In genomic region chr16:58847902-58848661, GRCh38 we compare ENCODE assay signal across 31 cellular contexts.
DNase-seq lines count a peak whose midpoint lies in the region; ATAC-seq and TF ChIP-seq lines count a peak whose summit lies in the region.
"Had no signal": no experiment of that assay in that cellular context is flagged by ENCODE, and none has a peak within 500 bp of the region (broad histone marks: within the 10 kb centered on the region; RNA-seq: fewer than 3 reads in every experiment).

No MANE protein-coding gene starts in this region.

- no peak overlapping the region for H4K8ac ChIP-seq in H9 (replicated peaks; ENCODE audit: insufficient read length, low read depth, low read length)

- no peaks in the 10 kb centered on the region for H3K9me3 ChIP-seq in right lobe of liver
- no peaks in the 10 kb centered on the region for H3K9me3 ChIP-seq in H9 (ENCODE audit: control insufficient read depth, low read depth, low read length)
- H3K9me3 ChIP-seq in sigmoid colon, result no peaks in the 10 kb centered on the region
- H3K9me3 ChIP-seq: BE2C, colonic mucosa, HAP-1, left lung, right atrium auricular region, stomach, uterus had no signal

- H2AFZ ChIP-seq in H9 (ENCODE audit: low read length), result no peak overlapping the region
- H2AFZ ChIP-seq: neural progenitor cell had no signal

- no peak overlapping the region for H3K23ac ChIP-seq in H9 (ENCODE audit: insufficient read length, low read depth, low read length)

- H2BK5ac ChIP-seq in H9 (ENCODE audit: insufficient read length, low read length), result no peak overlapping the region

- H3K9me3 Mint-ChIP-seq in WTC11 (peaks cover 7% of the 10 kb centered on the region), H9 (peaks cover 9 to 12% of the 10 kb centered on the region in 2 experiments)
- H3K9me3 Mint-ChIP-seq: activated naive CD8-positive, alpha-beta T cell treated with anti-CD3 and anti-CD28 coated beads, Interleukin-2, amount 50 U/mL, for 24 hours; activated T-cell treated with anti-CD3 and anti-CD28 coated beads, Interleukin-2, amount 50 U/mL, for 4 hours; immature natural killer cell had no signal

- peaks cover 0 to 12% (median 1%) of the 10 kb centered on the region in 4 donors for H3K4me1 ChIP-seq in right lobe of liver
- peaks cover 2% of the 10 kb centered on the region; the same call in 1 of the 2 replicates for H3K4me1 ChIP-seq in H9 (ENCODE audit: insufficient read depth, low read length)
- H3K4me1 ChIP-seq in sigmoid colon, result peaks cover 0 to 7% (median 0%) of the 10 kb centered on the region in 4 donors
- H3K4me1 ChIP-seq: BE2C, colonic mucosa, left lung, right atrium auricular region, stomach, uterus had no signal

- H3K27ac Mint-ChIP-seq in WTC11, result no peak overlapping the region
- H3K27ac Mint-ChIP-seq in H9, result no peak overlapping the region
- H3K27ac Mint-ChIP-seq: activated naive CD8-positive, alpha-beta T cell treated with anti-CD3 and anti-CD28 coated beads, Interleukin-2, amount 50 U/mL, for 24 hours; CD8-positive, alpha-beta memory T cell; immature natural killer cell; neural progenitor cell had no signal

- H3K27me3 Mint-ChIP-seq in WTC11 (ENCODE audit: low read depth) (no peaks in the 10 kb centered on the region), H9 (ENCODE audit: low read depth) (no peaks in the 10 kb centered on the region)
- H3K27me3 Mint-ChIP-seq: activated naive CD8-positive, alpha-beta T cell treated with anti-CD3 and anti-CD28 coated beads, Interleukin-2, amount 50 U/mL, for 24 hours had no signal

- H2BK12ac ChIP-seq in H9 (ENCODE audit: insufficient read length, low read depth, low read length), result no peak overlapping the region

- H3K27ac ChIP-seq in right lobe of liver, result peak overlapping the region in 2 of 3 donors; percentile 33 to 61
- H3K27ac ChIP-seq in H9 (ENCODE audit: insufficient read length, low read depth, low read length), result no peak overlapping the region
- H3K27ac ChIP-seq in sigmoid colon, result no peak overlapping the region
- H3K27ac ChIP-seq: colonic mucosa, epithelial cell of prostate, left lung, neural progenitor cell, right atrium auricular region, stomach, uterus, WERI-Rb-1 had no signal

- H3K4me3 ChIP-seq in NB4 (ENCODE audit: low read depth, low read length) (no peak overlapping the region), right lobe of liver (no peak overlapping the region), sigmoid colon (no peak overlapping the region)
- H3K4me3 ChIP-seq: colonic mucosa, HAP-1, left lung, neural progenitor cell, right atrium auricular region, stomach, uterus had no signal

- no peak for TF ChIP-seq POLR2A in NB4 (IDR thresholded peaks at IDR 0.05; ENCODE audit: extremely low read depth, insufficient read length)
- no peak for TF ChIP-seq POLR2A in right lobe of liver (IDR thresholded peaks at IDR 0.05)
- TF ChIP-seq POLR2A in sigmoid colon (IDR thresholded peaks at IDR 0.05), result no peak

- H4K91ac ChIP-seq in H9 (ENCODE audit: insufficient read length, low read depth, low read length), result no peak overlapping the region

- ATAC-seq in WTC11 (peak; percentile 60), right lobe of liver (peak; percentile 81 to 91 (median 84)), HG03196 (IDR thresholded peaks at IDR 0.05; ENCODE audit: unreplicated experiment) (no peak)
- ATAC-seq: activated naive CD8-positive, alpha-beta T cell treated with anti-CD3 and anti-CD28 coated beads, Interleukin-2, amount 50 U/mL, for 24 hours; activated T-cell treated with anti-CD3 and anti-CD28 coated beads, Interleukin-2, amount 50 U/mL, for 4 hours; left lung had no signal

- no peak overlapping the region for H3T11ph ChIP-seq in H9 (ENCODE audit: low read length)

- H3K79me2 ChIP-seq in H9 (ENCODE audit: insufficient read depth, low read length), result no peaks in the 10 kb centered on the region

- no peaks in the 10 kb centered on the region for H3K23me2 ChIP-seq in H9 (ENCODE audit: insufficient read length, low read depth, low read length, poor library complexity, severe bottlenecking)

- H4K5ac ChIP-seq in H9 (ENCODE audit: insufficient read length, low read depth, low read length), result no peak overlapping the region

- intact Hi-C loops in right lobe of liver (cut with DNase I) (no loop called here), sigmoid colon (cut with DNase I) (no loop called here)

- H3K18ac ChIP-seq in H9 (ENCODE audit: insufficient read length, low read depth, low read length), result no peak overlapping the region

- H3K4me3 Mint-ChIP-seq in WTC11 (no peak overlapping the region), H9 (no peak overlapping the region)
- H3K4me3 Mint-ChIP-seq: activated naive CD8-positive, alpha-beta T cell treated with anti-CD3 and anti-CD28 coated beads, Interleukin-2, amount 50 U/mL, for 24 hours; activated T-cell treated with anti-CD3 and anti-CD28 coated beads, Interleukin-2, amount 50 U/mL, for 4 hours; CD8-positive, alpha-beta memory T cell; immature natural killer cell; neural progenitor cell had no signal

- DNase-seq in EH (ENCODE audit: low read depth) (peak; percentile 11), NB4 (ENCODE audit: low read depth) (peak; percentile 17), WTC11 (ENCODE audit: low spot score) (no peak), right lobe of liver (peak in 1 of 3 donors; percentile 47), H9 (no peak), NCI-H446 treated with DMSO at 0.1 percent for 48 hours (lab: John Stamatoyannopoulos, UW) (no peak), sigmoid colon (no peak)
- DNase-seq: activated CD4-positive, alpha-beta T cell treated with anti-CD3 and anti-CD28 coated beads for 48 hours; activated naive CD4-positive, alpha-beta T cell; activated naive CD8-positive, alpha-beta T cell treated with anti-CD3 and anti-CD28 coated beads, Interleukin-2, amount 50 U/mL, for 24 hours; activated T-cell treated with anti-CD3 and anti-CD28 coated beads, Interleukin-2, amount 50 U/mL, for 4 hours; BE2C; CD8-positive, alpha-beta memory T cell; colonic mucosa; effector CD4-positive, alpha-beta T cell; immature natural killer cell; Kasumi-1; left lung; NCI-H1092 treated with DMSO at 0.1 percent for 48 hours; NCI-H187; NCI-H524 treated with DMSO at 0.1 percent for 48 hours; NK-92 treated with Interleukin-12 subunit alpha and Interleukin-12 subunit beta, amount 100 ng/mL, for 24 hours; stomach; T1000; uterus; WERI-Rb-1 had no signal

- WGBS in right lobe of liver (ENCODE audit: insufficient coverage, low coverage, low lambda C conversion rate, missing lambda C conversion rate), result 21% methylated on average over 4 of the region's 4 CpGs
- no CpG with 5 or more reads among the region's 4 CpGs for WGBS in H9 (ENCODE audit: extremely low coverage, insufficient read length, low lambda C conversion rate)
- WGBS in sigmoid colon, 2 donors, result 62 to 76% methylated on average over 4 of the region's 4 CpGs

- no peak overlapping the region for H2AK5ac ChIP-seq in H9 (ENCODE audit: insufficient read length, low read length)

- H3K27me3 ChIP-seq in right lobe of liver, result no peaks in the 10 kb centered on the region
- no peaks in the 10 kb centered on the region for H3K27me3 ChIP-seq in H9 (ENCODE audit: insufficient read depth, low read length)
- no peaks in the 10 kb centered on the region for H3K27me3 ChIP-seq in sigmoid colon
- H3K27me3 ChIP-seq: BE2C, colonic mucosa, left lung, neural progenitor cell, right atrium auricular region, stomach, uterus had no signal

- no peak overlapping the region for H3K4me2 ChIP-seq in H9 (ENCODE audit: insufficient read depth, insufficient read length, low read length)
- H3K4me2 ChIP-seq: neural progenitor cell had no signal

- H2BK20ac ChIP-seq in H9 (ENCODE audit: low read depth, low read length, poor library complexity, severe bottlenecking), result no peak overlapping the region

- POLR2A ChIA-PET in WTC11 (lab: Charles Lee), result no interaction called here

- H3K4me1 Mint-ChIP-seq in WTC11, result peaks cover 11% of the 10 kb centered on the region
- peaks cover 15 to 22% of the 10 kb centered on the region in 2 experiments for H3K4me1 Mint-ChIP-seq in H9
- H3K4me1 Mint-ChIP-seq: activated naive CD8-positive, alpha-beta T cell treated with anti-CD3 and anti-CD28 coated beads, Interleukin-2, amount 50 U/mL, for 24 hours; CD8-positive, alpha-beta memory T cell had no signal

- H3K14ac ChIP-seq in H9 (ENCODE audit: insufficient read depth, low read length), result no peak overlapping the region

- CTCF ChIA-PET in WTC11 (lab: Charles Lee), result no interaction called here

- no peak overlapping the region; the same call in 1 of the 2 replicates for H2BK15ac ChIP-seq in H9 (ENCODE audit: low read depth, low read length)

- no peak for TF ChIP-seq CTCF in NB4 (IDR thresholded peaks at IDR 0.05; ENCODE audit: low read depth, low read length)
- no peak for TF ChIP-seq CTCF in WTC11 (IDR thresholded peaks at IDR 0.05)
- TF ChIP-seq CTCF in right lobe of liver (IDR thresholded peaks at IDR 0.05), result no peak
- TF ChIP-seq CTCF in H9 (conservative IDR thresholded peaks at IDR 0.05), result no peak
- TF ChIP-seq CTCF in sigmoid colon (IDR thresholded peaks at IDR 0.05), result no peak

- H3K9ac ChIP-seq in H9 (ENCODE audit: extremely low read depth, insufficient read length, low read length), result no peak overlapping the region
- H3K9ac ChIP-seq: neural progenitor cell had no signal

- H3K4ac ChIP-seq in H9 (ENCODE audit: low read depth, low read length), result no peak overlapping the region

- H2BK120ac ChIP-seq in H9 (ENCODE audit: low read depth, low read length, poor library complexity, severe bottlenecking), result no peak overlapping the region

- H3K36me3 ChIP-seq in right lobe of liver (no peaks in the 10 kb centered on the region), sigmoid colon (no peaks in the 10 kb centered on the region)
- H3K36me3 ChIP-seq: BE2C, colonic mucosa, HAP-1, left lung, neural progenitor cell, right atrium auricular region, stomach, uterus, WERI-Rb-1 had no signal

- H3K56ac ChIP-seq in H9 (ENCODE audit: insufficient read length, low read depth, low read length), result no peak overlapping the region

- H3K79me1 ChIP-seq in H9 (ENCODE audit: insufficient read depth, low read depth, low read length, poor library complexity, severe bottlenecking), result no peaks in the 10 kb centered on the region

- no peaks in the 10 kb centered on the region for H4K20me1 ChIP-seq in H9 (ENCODE audit: control insufficient read depth, insufficient read depth, insufficient read length)

- H3K36me3 Mint-ChIP-seq in WTC11 (peaks cover 11% of the 10 kb centered on the region), H9 (ENCODE audit: insufficient read depth in 1 of 3, low read depth in 3 of 3) (peaks cover 6 to 12% (median 10%) of the 10 kb centered on the region in 3 experiments; a peak in 6 of 7 replicates)
- H3K36me3 Mint-ChIP-seq: CD8-positive, alpha-beta memory T cell; immature natural killer cell had no signal

- no peak for TF ChIP-seq EP300 in sigmoid colon (IDR thresholded peaks at IDR 0.05)

TF ChIP-seq in WTC11, 78 proteins besides CTCF, POLR2A, EP300 and RAD21 (continues in another document):
- TF ChIP-seq, protein P1, sequence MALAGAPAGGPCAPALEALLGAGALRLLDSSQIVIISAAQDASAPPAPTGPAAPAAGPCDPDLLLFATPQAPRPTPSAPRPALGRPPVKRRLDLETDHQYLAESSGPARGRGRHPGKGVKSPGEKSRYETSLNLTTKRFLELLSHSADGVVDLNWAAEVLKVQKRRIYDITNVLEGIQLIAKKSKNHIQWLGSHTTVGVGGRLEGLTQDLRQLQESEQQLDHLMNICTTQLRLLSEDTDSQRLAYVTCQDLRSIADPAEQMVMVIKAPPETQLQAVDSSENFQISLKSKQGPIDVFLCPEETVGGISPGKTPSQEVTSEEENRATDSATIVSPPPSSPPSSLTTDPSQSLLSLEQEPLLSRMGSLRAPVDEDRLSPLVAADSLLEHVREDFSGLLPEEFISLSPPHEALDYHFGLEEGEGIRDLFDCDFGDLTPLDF (CRISPR knock-in tag; IDR thresholded peaks at IDR 0.05), result no peak

Comparison
In these comparisons a context has a peak if more than half of its experiments do, and no peak if none do; other contexts are left out.
1. DNase-seq: peak in EH (single experiment) and NB4 (single experiment); none in WTC11 (single experiment), H9 (single experiment), NCI-H446 treated with DMSO at 0.1 percent for 48 hours (single experiment) and sigmoid colon (single experiment).
2. H3K27ac ChIP-seq: peak in right lobe of liver (2 of 3); none in H9 (single experiment) and sigmoid colon (0 of 4).